In the genomic region with DNA sequence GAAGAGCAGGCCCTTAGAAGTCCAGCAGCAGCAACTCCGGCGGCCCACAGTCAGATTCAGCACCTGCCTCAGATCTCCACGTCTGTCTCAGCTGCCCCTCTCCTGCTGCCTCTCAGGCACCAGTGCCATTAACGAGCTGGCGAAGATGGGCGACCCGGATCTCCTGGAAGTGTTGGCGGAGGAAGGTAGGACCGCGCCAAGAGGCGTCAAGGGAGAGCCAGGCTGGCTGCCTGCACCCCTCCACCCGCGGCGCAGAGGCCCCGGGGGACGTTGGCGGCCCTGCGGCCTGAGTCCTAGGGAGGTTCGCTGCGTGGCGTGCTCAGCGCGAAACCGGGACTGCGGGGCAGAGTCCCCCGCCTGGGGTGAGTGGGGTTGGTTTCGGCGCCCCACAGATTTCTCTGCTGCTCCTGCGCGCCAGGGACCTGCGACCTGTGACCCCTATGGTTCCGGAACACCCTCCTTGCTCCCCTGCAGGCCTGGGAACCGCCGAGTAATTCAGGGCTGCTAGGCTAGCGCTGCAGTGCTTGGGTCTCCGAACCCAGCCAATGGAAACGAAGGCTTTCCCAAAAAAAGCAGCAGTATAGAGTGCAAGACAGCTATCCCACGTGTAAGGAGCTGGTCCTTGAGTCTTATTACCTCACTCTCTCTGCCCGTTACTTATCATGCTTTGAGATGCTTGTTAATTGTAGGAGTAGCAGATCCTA, we compare ENCODE assay signal across 1 cellular context.
TF ChIP-seq lines count a peak whose summit lies in the region.

No MANE protein-coding gene starts in this region.

TF ChIP-seq in HEK293, 187 proteins besides CTCF, POLR2A, EP300 and RAD21 (continued from another document):
- TF ChIP-seq ZNF704 (tag by site-specific recombination; IDR thresholded peaks at IDR 0.05) = no peak
- peak; percentile 90 for TF ChIP-seq ZNF423 (tag by site-specific recombination; IDR thresholded peaks at IDR 0.05)
- peak; percentile 87 for TF ChIP-seq ZNF600 (tag by site-specific recombination; IDR thresholded peaks at IDR 0.05)
- TF ChIP-seq, protein P1, sequence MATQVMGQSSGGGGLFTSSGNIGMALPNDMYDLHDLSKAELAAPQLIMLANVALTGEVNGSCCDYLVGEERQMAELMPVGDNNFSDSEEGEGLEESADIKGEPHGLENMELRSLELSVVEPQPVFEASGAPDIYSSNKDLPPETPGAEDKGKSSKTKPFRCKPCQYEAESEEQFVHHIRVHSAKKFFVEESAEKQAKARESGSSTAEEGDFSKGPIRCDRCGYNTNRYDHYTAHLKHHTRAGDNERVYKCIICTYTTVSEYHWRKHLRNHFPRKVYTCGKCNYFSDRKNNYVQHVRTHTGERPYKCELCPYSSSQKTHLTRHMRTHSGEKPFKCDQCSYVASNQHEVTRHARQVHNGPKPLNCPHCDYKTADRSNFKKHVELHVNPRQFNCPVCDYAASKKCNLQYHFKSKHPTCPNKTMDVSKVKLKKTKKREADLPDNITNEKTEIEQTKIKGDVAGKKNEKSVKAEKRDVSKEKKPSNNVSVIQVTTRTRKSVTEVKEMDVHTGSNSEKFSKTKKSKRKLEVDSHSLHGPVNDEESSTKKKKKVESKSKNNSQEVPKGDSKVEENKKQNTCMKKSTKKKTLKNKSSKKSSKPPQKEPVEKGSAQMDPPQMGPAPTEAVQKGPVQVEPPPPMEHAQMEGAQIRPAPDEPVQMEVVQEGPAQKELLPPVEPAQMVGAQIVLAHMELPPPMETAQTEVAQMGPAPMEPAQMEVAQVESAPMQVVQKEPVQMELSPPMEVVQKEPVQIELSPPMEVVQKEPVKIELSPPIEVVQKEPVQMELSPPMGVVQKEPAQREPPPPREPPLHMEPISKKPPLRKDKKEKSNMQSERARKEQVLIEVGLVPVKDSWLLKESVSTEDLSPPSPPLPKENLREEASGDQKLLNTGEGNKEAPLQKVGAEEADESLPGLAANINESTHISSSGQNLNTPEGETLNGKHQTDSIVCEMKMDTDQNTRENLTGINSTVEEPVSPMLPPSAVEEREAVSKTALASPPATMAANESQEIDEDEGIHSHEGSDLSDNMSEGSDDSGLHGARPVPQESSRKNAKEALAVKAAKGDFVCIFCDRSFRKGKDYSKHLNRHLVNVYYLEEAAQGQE (tag by site-specific recombination; IDR thresholded peaks at IDR 0.05) = 0 out of 2 replicates have a peak, but pooled peaks have one; percentile 40
- no peak for TF ChIP-seq ZNF146 (tag by site-specific recombination; IDR thresholded peaks at IDR 0.05)
- no peak for TF ChIP-seq OVOL3 (tag by site-specific recombination; IDR thresholded peaks at IDR 0.05)
- TF ChIP-seq ZBTB21 (tag by site-specific recombination; IDR thresholded peaks at IDR 0.05) = no peak
- TF ChIP-seq ZNF350 (tag by site-specific recombination; IDR thresholded peaks at IDR 0.05) = no peak
- no peak for TF ChIP-seq ZNF555 (tag by site-specific recombination; conservative IDR thresholded peaks at IDR 0.05)
- TF ChIP-seq ZNF610 (tag by site-specific recombination; IDR thresholded peaks at IDR 0.05; ENCODE audit: borderline replicate concordance) = no peak
- TF ChIP-seq ZNF133 (tag by site-specific recombination; IDR thresholded peaks at IDR 0.05) = no peak
- peak; percentile 80 for TF ChIP-seq ZBTB48 (tag by site-specific recombination; IDR thresholded peaks at IDR 0.05)
- TF ChIP-seq, protein P2, sequence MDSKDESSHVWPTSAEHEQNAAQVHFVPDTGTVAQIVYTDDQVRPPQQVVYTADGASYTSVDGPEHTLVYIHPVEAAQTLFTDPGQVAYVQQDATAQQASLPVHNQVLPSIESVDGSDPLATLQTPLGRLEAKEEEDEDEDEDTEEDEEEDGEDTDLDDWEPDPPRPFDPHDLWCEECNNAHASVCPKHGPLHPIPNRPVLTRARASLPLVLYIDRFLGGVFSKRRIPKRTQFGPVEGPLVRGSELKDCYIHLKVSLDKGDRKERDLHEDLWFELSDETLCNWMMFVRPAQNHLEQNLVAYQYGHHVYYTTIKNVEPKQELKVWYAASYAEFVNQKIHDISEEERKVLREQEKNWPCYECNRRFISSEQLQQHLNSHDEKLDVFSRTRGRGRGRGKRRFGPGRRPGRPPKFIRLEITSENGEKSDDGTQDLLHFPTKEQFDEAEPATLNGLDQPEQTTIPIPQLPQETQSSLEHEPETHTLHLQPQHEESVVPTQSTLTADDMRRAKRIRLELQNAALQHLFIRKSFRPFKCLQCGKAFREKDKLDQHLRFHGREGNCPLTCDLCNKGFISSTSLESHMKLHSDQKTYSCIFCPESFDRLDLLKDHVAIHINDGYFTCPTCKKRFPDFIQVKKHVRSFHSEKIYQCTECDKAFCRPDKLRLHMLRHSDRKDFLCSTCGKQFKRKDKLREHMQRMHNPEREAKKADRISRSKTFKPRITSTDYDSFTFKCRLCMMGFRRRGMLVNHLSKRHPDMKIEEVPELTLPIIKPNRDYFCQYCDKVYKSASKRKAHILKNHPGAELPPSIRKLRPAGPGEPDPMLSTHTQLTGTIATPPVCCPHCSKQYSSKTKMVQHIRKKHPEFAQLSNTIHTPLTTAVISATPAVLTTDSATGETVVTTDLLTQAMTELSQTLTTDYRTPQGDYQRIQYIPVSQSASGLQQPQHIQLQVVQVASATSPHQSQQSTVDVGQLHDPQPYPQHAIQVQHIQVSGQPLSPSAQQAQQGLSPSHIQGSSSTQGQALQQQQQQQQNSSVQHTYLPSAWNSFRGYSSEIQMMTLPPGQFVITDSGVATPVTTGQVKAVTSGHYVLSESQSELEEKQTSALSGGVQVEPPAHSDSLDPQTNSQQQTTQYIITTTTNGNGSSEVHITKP (tag by site-specific recombination; IDR thresholded peaks at IDR 0.05) = peak; percentile 94
- TF ChIP-seq ZNF473 (tag by site-specific recombination; IDR thresholded peaks at IDR 0.05) = no peak
- peak; percentile 97 for TF ChIP-seq ZNF223 (tag by site-specific recombination; IDR thresholded peaks at IDR 0.05)
- peak; percentile 84 for TF ChIP-seq ZXDB (tag by site-specific recombination; IDR thresholded peaks at IDR 0.05)
- TF ChIP-seq ZIC2 (tag by site-specific recombination; IDR thresholded peaks at IDR 0.05) = peak; percentile 98
- no peak for TF ChIP-seq ZNF202 (tag by site-specific recombination; IDR thresholded peaks at IDR 0.05; ENCODE audit: borderline replicate concordance)
- TF ChIP-seq ZNF768 (tag by site-specific recombination; IDR thresholded peaks at IDR 0.05) = no peak
- 0 out of 2 replicates have a peak, but pooled peaks have one; percentile 16 for TF ChIP-seq ZNF398 (tag by site-specific recombination; IDR thresholded peaks at IDR 0.05)
- TF ChIP-seq ZBTB20 (tag by site-specific recombination; IDR thresholded peaks at IDR 0.05) = peak; percentile 39; the same call in 1 of the 2 replicates
- TF ChIP-seq, protein P3, sequence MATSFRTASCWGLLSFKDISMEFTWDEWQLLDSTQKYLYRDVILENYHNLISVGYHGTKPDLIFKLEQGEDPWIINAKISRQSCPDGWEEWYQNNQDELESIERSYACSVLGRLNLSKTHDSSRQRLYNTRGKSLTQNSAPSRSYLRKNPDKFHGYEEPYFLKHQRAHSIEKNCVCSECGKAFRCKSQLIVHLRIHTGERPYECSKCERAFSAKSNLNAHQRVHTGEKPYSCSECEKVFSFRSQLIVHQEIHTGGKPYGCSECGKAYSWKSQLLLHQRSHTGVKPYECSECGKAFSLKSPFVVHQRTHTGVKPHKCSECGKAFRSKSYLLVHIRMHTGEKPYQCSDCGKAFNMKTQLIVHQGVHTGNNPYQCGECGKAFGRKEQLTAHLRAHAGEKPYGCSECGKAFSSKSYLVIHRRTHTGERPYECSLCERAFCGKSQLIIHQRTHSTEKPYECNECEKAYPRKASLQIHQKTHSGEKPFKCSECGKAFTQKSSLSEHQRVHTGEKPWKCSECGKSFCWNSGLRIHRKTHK (tag by site-specific recombination; IDR thresholded peaks at IDR 0.05) = no peak
- TF ChIP-seq ZNF658 (tag by site-specific recombination; IDR thresholded peaks at IDR 0.05) = no peak
- no peak for TF ChIP-seq ZNF792 (tag by site-specific recombination; IDR thresholded peaks at IDR 0.05)
- no peak for TF ChIP-seq SCRT1 (tag by site-specific recombination; IDR thresholded peaks at IDR 0.05; ENCODE audit: borderline replicate concordance)
- TF ChIP-seq ZNF335 (tag by site-specific recombination; conservative IDR thresholded peaks at IDR 0.05) = peak; percentile 79
- no peak for TF ChIP-seq ZNF596 (tag by site-specific recombination; IDR thresholded peaks at IDR 0.05)
- TF ChIP-seq, protein P4, sequence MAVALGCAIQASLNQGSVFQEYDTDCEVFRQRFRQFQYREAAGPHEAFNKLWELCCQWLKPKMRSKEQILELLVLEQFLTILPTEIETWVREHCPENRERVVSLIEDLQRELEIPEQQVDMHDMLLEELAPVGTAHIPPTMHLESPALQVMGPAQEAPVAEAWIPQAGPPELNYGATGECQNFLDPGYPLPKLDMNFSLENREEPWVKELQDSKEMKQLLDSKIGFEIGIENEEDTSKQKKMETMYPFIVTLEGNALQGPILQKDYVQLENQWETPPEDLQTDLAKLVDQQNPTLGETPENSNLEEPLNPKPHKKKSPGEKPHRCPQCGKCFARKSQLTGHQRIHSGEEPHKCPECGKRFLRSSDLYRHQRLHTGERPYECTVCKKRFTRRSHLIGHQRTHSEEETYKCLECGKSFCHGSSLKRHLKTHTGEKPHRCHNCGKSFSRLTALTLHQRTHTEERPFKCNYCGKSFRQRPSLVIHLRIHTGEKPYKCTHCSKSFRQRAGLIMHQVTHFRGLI (tag by site-specific recombination; IDR thresholded peaks at IDR 0.05) = no peak
- no peak for TF ChIP-seq ZNF530 (tag by site-specific recombination; IDR thresholded peaks at IDR 0.05; ENCODE audit: low read depth)
- TF ChIP-seq ZNF157 (tag by site-specific recombination; IDR thresholded peaks at IDR 0.05) = no peak
- peak; percentile 71; the same call in 1 of the 2 replicates for TF ChIP-seq GLIS1 (tag by site-specific recombination; IDR thresholded peaks at IDR 0.05)
- TF ChIP-seq ZNF561 (tag by site-specific recombination; IDR thresholded peaks at IDR 0.05; ENCODE audit: borderline replicate concordance) = no peak
TF ChIP-seq in HEK293: peak in this region for 18.
